Comparison of ENCODE assay signal across 8 cellular contexts in genomic region chr7:26865094-26865388, GRCh38. TPM values are rescaled to one million over a fixed set of nuclear protein-coding genes. Genes with fewer than 3 reads are reported as not detected.
DNase-seq lines count a peak whose midpoint lies in the region; ATAC-seq and TF ChIP-seq lines count a peak whose summit lies in the region.

No MANE protein-coding gene starts in this region.

- H3K4me1 ChIP-seq in HUES64 (ENCODE audit: insufficient read depth, low read length) (peaks cover 4% of the 10 kb centered on the region; the same call in 1 of the 2 replicates), mammary epithelial cell (ENCODE audit: insufficient read depth, low read length) (peaks cover 29% of the 10 kb centered on the region), suprapubic skin (peaks cover 15% of the 10 kb centered on the region)

- DNase-seq in mammary epithelial cell = no peak
- no peak for DNase-seq in left lobe of liver (ENCODE audit: low spot score)
- peak in 1 of 2 donors; percentile 85 for DNase-seq in suprapubic skin (ENCODE audit: low spot score in 2 of 2)
- no peak for DNase-seq in GM10248 (ENCODE audit: extremely low spot score)
- no peak for DNase-seq in pons (ENCODE audit: low spot score)

- TF ChIP-seq POLR2A in suprapubic skin (IDR thresholded peaks at IDR 0.05) = no peak

- in situ Hi-C loops in mammary epithelial cell (cut with MboI; ENCODE audit: low sequenced_read_pairs in 2 of 2) = loop anchor here in 1 of 2 donors (10.0 kb wide), 1 partner anchor 50 kb away; no protein-coding TSS in a partner anchor

- no peaks in the 10 kb centered on the region for H4K20me1 ChIP-seq in mammary epithelial cell (ENCODE audit: insufficient read depth, low read length)

- TSS peak; percentile 96 for BruUV-seq in mammary epithelial cell (replicated peaks; lab: Mats Ljungman, UMichigan)

- TF ChIP-seq EP300 in suprapubic skin (IDR thresholded peaks at IDR 0.05) = no peak

- H3K9ac ChIP-seq in HUES64 (ENCODE audit: low read depth, low read length) = peak overlapping the region; percentile 50
- H3K9ac ChIP-seq in mammary epithelial cell (ENCODE audit: insufficient read depth, low read length) = peak overlapping the region; percentile 81

- peak; percentile 32 for ATAC-seq in GM21576 (IDR thresholded peaks at IDR 0.05; ENCODE audit: unreplicated experiment)
- ATAC-seq in left lobe of liver = peak; percentile 50

- H3K27me3 ChIP-seq in HUES64 (ENCODE audit: insufficient read depth, low read length) (peaks cover 42% of the 10 kb centered on the region), mammary epithelial cell (ENCODE audit: insufficient read depth, low read length) (no peaks in the 10 kb centered on the region), suprapubic skin (no peaks in the 10 kb centered on the region)

- CTCF ChIA-PET in mammary epithelial cell (lab: Charles Lee; ENCODE audit: low non-redundant PET) (no interaction called here), GM10248 (lab: Yijun Ruan, JAX) (no interaction called here)

- H3K36me3 ChIP-seq in HUES64 (ENCODE audit: insufficient read depth, low read length) = no peaks in the 10 kb centered on the region
- no peaks in the 10 kb centered on the region for H3K36me3 ChIP-seq in mammary epithelial cell (ENCODE audit: insufficient read depth, low read length)
- no peaks in the 10 kb centered on the region for H3K36me3 ChIP-seq in suprapubic skin

- dilution Hi-C loops in mammary epithelial cell (cut with HindIII; ENCODE audit: low sequenced_read_pairs) = loop anchor here (5.0 kb wide), 1 partner anchor 82 kb away; no protein-coding TSS in a partner anchor

- peak overlapping the region; percentile 92 for H2AFZ ChIP-seq in mammary epithelial cell (ENCODE audit: low read depth, low read length)

- H3K27ac ChIP-seq in HUES64 (ENCODE audit: low read depth, low read length) (peak overlapping the region; percentile 46; the same call in 1 of the 2 replicates), mammary epithelial cell (ENCODE audit: insufficient read depth, low read depth, low read length) (peak overlapping the region; percentile 93), suprapubic skin (peak overlapping the region; percentile 98)

- peaks cover 40% of the 10 kb centered on the region for H3K79me2 ChIP-seq in mammary epithelial cell (ENCODE audit: insufficient read depth, low read length)

- no peak for TF ChIP-seq CTCF in GM12875 (IDR thresholded peaks at IDR 0.05; ENCODE audit: borderline replicate concordance, insufficient read depth, low read depth, low read length)
- no peak for TF ChIP-seq CTCF in mammary epithelial cell (conservative IDR thresholded peaks at IDR 0.05 in 1 of 2, IDR thresholded peaks at IDR 0.05 in 1 of 2; ENCODE audit: extremely low read depth in 1 of 2, insufficient read depth in 1 of 2, low read depth in 1 of 2, low read length in 2 of 2)
- no peak for TF ChIP-seq CTCF in suprapubic skin (IDR thresholded peaks at IDR 0.05)
- no peak for TF ChIP-seq CTCF in GM10248 (IDR thresholded peaks at IDR 0.05; ENCODE audit: control extremely low read depth, extremely low read depth, low read depth, missing control alignments)

- WGBS in HUES64 = 43% methylated on average over 10 of the region's 11 CpGs
- 0% methylated on average over 11 of the region's 11 CpGs for WGBS in mammary epithelial cell (ENCODE audit: low coverage, missing lambda C conversion rate)
- 1% methylated on average over 11 of the region's 11 CpGs for WGBS in suprapubic skin

- H3K9me3 ChIP-seq in HUES64 (ENCODE audit: insufficient read depth, low read depth, low read length) = no peaks in the 10 kb centered on the region
- H3K9me3 ChIP-seq in mammary epithelial cell (replicated peaks; ENCODE audit: insufficient read depth, low read length) = no peaks in the 10 kb centered on the region
- no peaks in the 10 kb centered on the region for H3K9me3 ChIP-seq in suprapubic skin

- H3K4me3 ChIP-seq in GM12875 (ENCODE audit: low read depth, low read length) = peak overlapping the region; percentile 73
- peak overlapping the region; percentile 61 for H3K4me3 ChIP-seq in HUES64 (ENCODE audit: low read length)
- H3K4me3 ChIP-seq in mammary epithelial cell (replicated peaks in 1 of 3; ENCODE audit: insufficient read depth in 1 of 3, low read depth in 2 of 3, low read length in 3 of 3) = peak overlapping the region; percentile 51 to 62 (median 61)
- peak overlapping the region; percentile 78 for H3K4me3 ChIP-seq in suprapubic skin

- POLR2A ChIA-PET in GM10248 (lab: Yijun Ruan, JAX) = no interaction called here

- H3K4me2 ChIP-seq in mammary epithelial cell (ENCODE audit: insufficient read depth, low read depth, low read length) = peak overlapping the region; percentile 86

- intact Hi-C loops in mammary epithelial cell (cut with micrococcal nuclease) = loop anchor here (2.0 kb wide), 4 partner anchors 54 to 182 kb away; no protein-coding TSS in a partner anchor

RNA-seq across cellular contexts. Expression of gene SKAP2, which starts 0.7 kb away (rescaled TPM):
- 3.9 TPM for polyA plus RNA-seq in HUES64 (2013, experiment 1 of 2)
- polyA plus RNA-seq in HUES64 (2013, experiment 2 of 2) = 5.2 TPM
- total RNA-seq in mammary epithelial cell = 10 to 100 TPM; 19.8 to 38.9 TPM
- polyA plus RNA-seq in mammary epithelial cell = 7.8 TPM
- 26.5 TPM for polyA minus RNA-seq in mammary epithelial cell
- 5.2 TPM for total RNA-seq in left lobe of liver
- total RNA-seq in suprapubic skin = 10 to 100 TPM; 21.3 to 34.4 (median 23.9) TPM

Comparison
In these comparisons a context has a peak if more than half of its experiments do, and no peak if none do; other contexts are left out.
1. H3K27ac ChIP-seq: peak in every context shown above with its lines; median percentile 98 in suprapubic skin; 93 in mammary epithelial cell; 46 in HUES64.